In genomic region chr2:179842498-179843153, GRCh38 we compare ENCODE assay signal across 11 cellular contexts. TPM values are rescaled to one million over a fixed set of nuclear protein-coding genes. Genes with fewer than 3 reads are reported as not detected.
DNase-seq lines count a peak whose midpoint lies in the region; ATAC-seq and TF ChIP-seq lines count a peak whose summit lies in the region.
"Had no signal": no experiment of that assay in that cellular context is flagged by ENCODE, and none has a peak within 500 bp of the region (broad histone marks: within the 10 kb centered on the region; RNA-seq: fewer than 3 reads in every experiment).

No MANE protein-coding gene starts in this region.

- no peak overlapping the region for H3K4me3 ChIP-seq in effector memory CD4-positive, alpha-beta T cell (ENCODE audit: insufficient read depth, low read depth, low read length, poor library complexity, severe bottlenecking)
- H3K4me3 ChIP-seq: BLaER1 had no signal

- no peaks in the 10 kb centered on the region for H3K27me3 ChIP-seq in effector memory CD4-positive, alpha-beta T cell (replicated peaks; ENCODE audit: control insufficient read depth, insufficient read depth, low read length, poor library complexity, severe bottlenecking)
- H3K27me3 ChIP-seq: BLaER1 had no signal

- no peaks in the 10 kb centered on the region for H3K9me3 Mint-ChIP-seq in activated CD4-positive, alpha-beta T cell treated with anti-CD3 and anti-CD28 coated beads for 36 hours (ENCODE audit: low read depth)
- H3K9me3 Mint-ChIP-seq in chondrocyte (ENCODE audit: low read depth) (no peaks in the 10 kb centered on the region), progenitor cell of endocrine pancreas (ENCODE audit: low read depth) (no peaks in the 10 kb centered on the region)
- no peaks in the 10 kb centered on the region for H3K9me3 Mint-ChIP-seq in stimulated activated naive B cell treated with anti-CD40 and anti-IgM and Interleukin-4, amounts not matched to agents 10 μg/mL and 1 μg/mL and 100 μg/mL, for 72 hours

- POLR2A ChIA-PET in activated CD4-positive, alpha-beta T cell treated with anti-CD3 and anti-CD28 coated beads for 36 hours (lab: Charles Lee) = no interaction called here

- H3K27ac Mint-ChIP-seq in activated CD4-positive, alpha-beta T cell treated with anti-CD3 and anti-CD28 coated beads for 36 hours = no peak overlapping the region
- H3K27ac Mint-ChIP-seq in chondrocyte (ENCODE audit: unreplicated experiment) (no peak overlapping the region), progenitor cell of endocrine pancreas (no peak overlapping the region)
- no peak overlapping the region for H3K27ac Mint-ChIP-seq in stimulated activated naive B cell treated with anti-CD40 and anti-IgM and Interleukin-4, amounts not matched to agents 10 μg/mL and 1 μg/mL and 100 μg/mL, for 72 hours
- H3K27ac Mint-ChIP-seq: activated naive CD8-positive, alpha-beta T cell had no signal

- H3K9me3 ChIP-seq in effector memory CD4-positive, alpha-beta T cell (ENCODE audit: control insufficient read depth, low read length) = no peaks in the 10 kb centered on the region
- H3K9me3 ChIP-seq: BLaER1 had no signal

- no peaks in the 10 kb centered on the region for H3K4me1 ChIP-seq in effector memory CD4-positive, alpha-beta T cell (ENCODE audit: control insufficient read depth, insufficient read depth, low read length, poor library complexity, severe bottlenecking)
- H3K4me1 ChIP-seq: BLaER1 had no signal

- no peak for ATAC-seq in activated CD4-positive, alpha-beta T cell treated with anti-CD3 and anti-CD28 coated beads for 36 hours
- no peak for ATAC-seq in stimulated activated naive B cell treated with anti-CD40 and anti-IgM and Interleukin-4, amounts not matched to agents 10 μg/mL and 1 μg/mL and 100 μg/mL, for 72 hours (replicated peaks)

- H3K36me3 ChIP-seq in effector memory CD4-positive, alpha-beta T cell (ENCODE audit: control insufficient read depth, insufficient read depth, low read length) = no peaks in the 10 kb centered on the region
- H3K36me3 ChIP-seq: BLaER1 had no signal

- no peak overlapping the region for H3K4me3 Mint-ChIP-seq in activated CD4-positive, alpha-beta T cell treated with anti-CD3 and anti-CD28 coated beads for 36 hours
- no peak overlapping the region for H3K4me3 Mint-ChIP-seq in chondrocyte (ENCODE audit: unreplicated experiment)
- H3K4me3 Mint-ChIP-seq in progenitor cell of endocrine pancreas (ENCODE audit: low read depth) = no peak overlapping the region
- H3K4me3 Mint-ChIP-seq in stimulated activated naive B cell treated with anti-CD40 and anti-IgM and Interleukin-4, amounts not matched to agents 10 μg/mL and 1 μg/mL and 100 μg/mL, for 72 hours = no peak overlapping the region
- H3K4me3 Mint-ChIP-seq: activated naive CD8-positive, alpha-beta T cell had no signal

- no peak overlapping the region for H3K27ac ChIP-seq in effector memory CD4-positive, alpha-beta T cell (ENCODE audit: insufficient read depth, low read length, poor library complexity, severe bottlenecking)
- H3K27ac ChIP-seq: BLaER1 had no signal

- H3K36me3 Mint-ChIP-seq in activated CD4-positive, alpha-beta T cell treated with anti-CD3 and anti-CD28 coated beads for 36 hours (ENCODE audit: low read depth) = no peaks in the 10 kb centered on the region
- H3K36me3 Mint-ChIP-seq in chondrocyte (ENCODE audit: low read depth) = no peaks in the 10 kb centered on the region
- H3K36me3 Mint-ChIP-seq in progenitor cell of endocrine pancreas (ENCODE audit: insufficient read depth) = no peaks in the 10 kb centered on the region
- H3K36me3 Mint-ChIP-seq in stimulated activated naive B cell treated with anti-CD40 and anti-IgM and Interleukin-4, amounts not matched to agents 10 μg/mL and 1 μg/mL and 100 μg/mL, for 72 hours = no peaks in the 10 kb centered on the region
- H3K36me3 Mint-ChIP-seq: activated naive CD8-positive, alpha-beta T cell had no signal

- peak; percentile 42 for DNase-seq in activated CD4-positive, alpha-beta T cell treated with anti-CD3 and anti-CD28 coated beads for 36 hours
- no peak for DNase-seq in activated CD4-positive, alpha-beta T cell treated with anti-CD3 and anti-CD28 coated beads, Interleukin-2, amount 50 U/mL, for 1 hour
- DNase-seq in NAMALWA (ENCODE audit: low spot score) (peak; percentile 70), chondrocyte (ENCODE audit: low spot score) (no peak), progenitor cell of endocrine pancreas (ENCODE audit: low spot score, unreplicated experiment) (peak; percentile 14), NCI-H345 (lab: John Stamatoyannopoulos, UW) (no peak)
- DNase-seq in effector memory CD4-positive, alpha-beta T cell = no peak
- no peak for DNase-seq in stimulated activated naive B cell treated with anti-CD40 and anti-IgM and Interleukin-4, amounts not matched to agents 10 μg/mL and 1 μg/mL and 100 μg/mL, for 72 hours

- H3K27me3 Mint-ChIP-seq in activated CD4-positive, alpha-beta T cell treated with anti-CD3 and anti-CD28 coated beads for 36 hours = peaks cover 2% of the 10 kb centered on the region
- H3K27me3 Mint-ChIP-seq in chondrocyte (ENCODE audit: low read depth) (peaks cover 17% of the 10 kb centered on the region), progenitor cell of endocrine pancreas (no peaks in the 10 kb centered on the region)
- H3K27me3 Mint-ChIP-seq in stimulated activated naive B cell treated with anti-CD40 and anti-IgM and Interleukin-4, amounts not matched to agents 10 μg/mL and 1 μg/mL and 100 μg/mL, for 72 hours = peaks cover 4 to 19% of the 10 kb centered on the region in 2 donors

- TF ChIP-seq CTCF in chondrocyte (IDR thresholded peaks at IDR 0.05) (peak; percentile 84), progenitor cell of endocrine pancreas (IDR thresholded peaks at IDR 0.05; ENCODE audit: unreplicated experiment) (peak; percentile 64)

- no peaks in the 10 kb centered on the region for H3K4me1 Mint-ChIP-seq in activated CD4-positive, alpha-beta T cell treated with anti-CD3 and anti-CD28 coated beads for 36 hours
- H3K4me1 Mint-ChIP-seq in chondrocyte (ENCODE audit: low read depth) (peaks cover 10% of the 10 kb centered on the region), progenitor cell of endocrine pancreas (ENCODE audit: low read depth) (peaks cover 3% of the 10 kb centered on the region)
- no peaks in the 10 kb centered on the region for H3K4me1 Mint-ChIP-seq in stimulated activated naive B cell treated with anti-CD40 and anti-IgM and Interleukin-4, amounts not matched to agents 10 μg/mL and 1 μg/mL and 100 μg/mL, for 72 hours

- CTCF ChIA-PET in activated CD4-positive, alpha-beta T cell treated with anti-CD3 and anti-CD28 coated beads for 36 hours (lab: Charles Lee) = no interaction called here

- intact Hi-C loops in activated CD4-positive, alpha-beta T cell treated with anti-CD3 and anti-CD28 coated beads for 36 hours (cut with DNase I, micrococcal nuclease) = loop anchor here in 1 of 2 experiments (10.0 kb wide), 1 partner anchor 232 kb away; no protein-coding TSS in a partner anchor

RNA-seq across cellular contexts. Expression of gene ZNF385B, which starts 18.8 kb away (rescaled TPM):
- total RNA-seq in activated CD4-positive, alpha-beta T cell treated with anti-CD3 and anti-CD28 coated beads for 36 hours = not detected
- total RNA-seq in chondrocyte = 0.25 to 0.56 TPM (median 0.41 TPM) in 3 replicates
- total RNA-seq in progenitor cell of endocrine pancreas = 4.9 and 5.5 TPM in 2 replicates
- total RNA-seq: pulmonary artery endothelial cell had no signal

Comparison
In these comparisons a context has a peak if more than half of its experiments do, and no peak if none do; other contexts are left out.
1. DNase-seq: peak in activated CD4-positive, alpha-beta T cell treated with anti-CD3 and anti-CD28 coated beads for 36 hours (single experiment), NAMALWA (single experiment) and progenitor cell of endocrine pancreas (single experiment); none in activated CD4-positive, alpha-beta T cell treated with anti-CD3 and anti-CD28 coated beads, Interleukin-2, amount 50 U/mL, for 1 hour (single experiment), chondrocyte (single experiment), effector memory CD4-positive, alpha-beta T cell (0 of 3), NCI-H345 (single experiment) and stimulated activated naive B cell treated with anti-CD40 and anti-IgM and Interleukin-4, amounts not matched to agents 10 μg/mL and 1 μg/mL and 100 μg/mL, for 72 hours (single experiment).